11 cellular contexts compared by ENCODE assay signal in the genomic region with DNA sequence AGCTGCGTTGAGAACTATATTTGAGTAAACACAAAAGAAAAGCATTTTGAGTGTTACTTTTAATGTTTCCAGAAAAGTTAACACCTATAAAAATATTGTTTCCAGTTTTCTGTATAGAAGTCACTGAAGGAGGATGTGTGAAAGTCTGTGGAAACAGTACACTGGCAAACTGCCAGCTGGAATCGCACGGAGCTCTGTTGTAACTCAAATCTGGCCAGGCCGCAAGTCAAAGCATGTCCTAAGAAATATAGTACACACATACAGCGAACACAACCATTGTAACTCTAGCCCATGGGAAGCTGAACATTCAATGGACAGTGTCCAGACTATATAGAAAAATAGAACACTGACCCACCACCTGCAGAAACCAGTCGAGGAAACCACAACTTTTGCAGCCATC.
DNase-seq lines count a peak whose midpoint lies in the region; ATAC-seq and TF ChIP-seq lines count a peak whose summit lies in the region.
"Had no signal": no experiment of that assay in that cellular context is flagged by ENCODE, and none has a peak within 500 bp of the region (broad histone marks: within the 10 kb centered on the region; RNA-seq: fewer than 3 reads in every experiment).

No MANE protein-coding gene starts in this region.

- no peak overlapping the region for H3K4me3 Mint-ChIP-seq in mesothelial cell of epicardium
- H3K4me3 Mint-ChIP-seq: effector memory CD8-positive, alpha-beta T cell had no signal

- POLR2A ChIA-PET in AG04450 (lab: Yijun Ruan, JAX) = no interaction called here
- POLR2A ChIA-PET in OCI-LY7 (lab: Charles Lee) = no interaction called here

- BruUV-seq in OCI-LY7 (replicated peaks; lab: Mats Ljungman, UMichigan) = no TSS peak

- H3K36me3 ChIP-seq in OCI-LY7 (ENCODE audit: insufficient read depth, low read length) = no peaks in the 10 kb centered on the region
- H3K36me3 ChIP-seq: BLaER1 had no signal

- peaks cover 30% of the 10 kb centered on the region for H3K4me1 Mint-ChIP-seq in mesothelial cell of epicardium

- H3K27me3 ChIP-seq in AG04450 (ENCODE audit: control insufficient read depth, insufficient read depth, low read length) = peaks cover 2% of the 10 kb centered on the region
- H3K27me3 ChIP-seq: BLaER1 had no signal

- H3K9me2 ChIP-seq in OCI-LY7 (ENCODE audit: insufficient read depth, low read length) = no peaks in the 10 kb centered on the region

- H3K79me2 ChIP-seq in OCI-LY7 (ENCODE audit: insufficient read depth, low read depth, low read length) = no peaks in the 10 kb centered on the region

- H3K27me3 Mint-ChIP-seq in mesothelial cell of epicardium (ENCODE audit: low read depth) = no peaks in the 10 kb centered on the region

- peak; percentile 86 for ATAC-seq in esophagus mucosa
- ATAC-seq in GM18909 (IDR thresholded peaks at IDR 0.05; ENCODE audit: poor library complexity, unreplicated experiment) = no peak
- ATAC-seq: effector memory CD8-positive, alpha-beta T cell had no signal

- H3K9me3 ChIP-seq in AG04450 (ENCODE audit: control insufficient read depth, insufficient read depth, low read length) (no peaks in the 10 kb centered on the region), OCI-LY7 (ENCODE audit: low read length) (no peaks in the 10 kb centered on the region)
- H3K9me3 ChIP-seq: BLaER1 had no signal

- H3K27ac Mint-ChIP-seq in mesothelial cell of epicardium = no peak overlapping the region
- H3K27ac Mint-ChIP-seq: effector memory CD8-positive, alpha-beta T cell had no signal

- no peak overlapping the region for H3K4me2 ChIP-seq in OCI-LY7 (ENCODE audit: low read length)
- H3K4me2 ChIP-seq: BLaER1 had no signal

- intact Hi-C loops in OCI-LY7 (cut with micrococcal nuclease; ENCODE audit: unreplicated experiment) = no loop called here

- H3K4me3 ChIP-seq in AG04450 (ENCODE audit: low read depth, low read length) (no peak overlapping the region), OCI-LY7 (ENCODE audit: low read depth, low read length, poor library complexity, severe bottlenecking) (no peak overlapping the region)
- H3K4me3 ChIP-seq: BLaER1 had no signal

- no peaks in the 10 kb centered on the region for H3K36me3 Mint-ChIP-seq in mesothelial cell of epicardium

- H3K4me1 ChIP-seq in OCI-LY7 (ENCODE audit: insufficient read depth, low read length, poor library complexity, severe bottlenecking) = no peaks in the 10 kb centered on the region
- H3K4me1 ChIP-seq: BLaER1 had no signal

- TF ChIP-seq CTCF in AG04450 (IDR thresholded peaks at IDR 0.05; ENCODE audit: low read depth, low read length) (no peak), mesothelial cell of epicardium (IDR thresholded peaks at IDR 0.05; ENCODE audit: unreplicated experiment) (no peak), OCI-LY7 (conservative IDR thresholded peaks at IDR 0.05; ENCODE audit: low read length) (no peak)

- H3K9me3 Mint-ChIP-seq in mesothelial cell of epicardium = no peaks in the 10 kb centered on the region

- CTCF ChIA-PET in AG04450 (lab: Charles Lee) (no interaction called here), OCI-LY7 (lab: Charles Lee; ENCODE audit: unreplicated experiment) (no interaction called here)

- H3K27ac ChIP-seq in AG04450 (ENCODE audit: low read depth, low read length) = no peak overlapping the region
- no peak overlapping the region for H3K27ac ChIP-seq in OCI-LY7 (ENCODE audit: low read depth, low read length, poor library complexity, severe bottlenecking)
- H3K27ac ChIP-seq: BLaER1 had no signal

- peak; percentile 23 for DNase-seq in AG04450 (ENCODE audit: low read depth, low spot score)
- peak; percentile 6 for DNase-seq in NCI-H510A (lab: John Stamatoyannopoulos, UW)
- DNase-seq in mesothelial cell of epicardium (ENCODE audit: low spot score in 2 of 2, unreplicated experiment in 2 of 2) = peak; percentile 51 to 60
- no peak for DNase-seq in NCI-H1048 (lab: John Stamatoyannopoulos, UW)
- no peak for DNase-seq in OCI-LY7 (ENCODE audit: low spot score)
- no peak for DNase-seq in activated CD4-positive, alpha-beta T cell treated with anti-CD3 and anti-CD28 coated beads, Interleukin-2, amount 50 U/mL, for 1 hour
- DNase-seq: effector memory CD8-positive, alpha-beta T cell; stimulated activated CD4-positive, alpha-beta T cell treated with anti-CD3 and anti-CD28 coated beads, Interleukin-12 subunit alpha, Interleukin-12 subunit beta, amount 100 ng/mL, for 4 hours had no signal

- H2AFZ ChIP-seq in OCI-LY7 (ENCODE audit: low read length) = no peak overlapping the region

- H4K20me1 ChIP-seq in OCI-LY7 (ENCODE audit: insufficient read depth, low read length) = no peaks in the 10 kb centered on the region
- H4K20me1 ChIP-seq: BLaER1 had no signal

Comparison
In these comparisons a context has a peak if more than half of its experiments do, and no peak if none do; other contexts are left out.
1. DNase-seq: peak in AG04450 (single experiment), NCI-H510A (single experiment) and mesothelial cell of epicardium (2 of 2); none in NCI-H1048 (single experiment), OCI-LY7 (single experiment) and activated CD4-positive, alpha-beta T cell treated with anti-CD3 and anti-CD28 coated beads, Interleukin-2, amount 50 U/mL, for 1 hour (single experiment).